Comparison of ENCODE assay signal across 8 cellular contexts in the genomic region with DNA sequence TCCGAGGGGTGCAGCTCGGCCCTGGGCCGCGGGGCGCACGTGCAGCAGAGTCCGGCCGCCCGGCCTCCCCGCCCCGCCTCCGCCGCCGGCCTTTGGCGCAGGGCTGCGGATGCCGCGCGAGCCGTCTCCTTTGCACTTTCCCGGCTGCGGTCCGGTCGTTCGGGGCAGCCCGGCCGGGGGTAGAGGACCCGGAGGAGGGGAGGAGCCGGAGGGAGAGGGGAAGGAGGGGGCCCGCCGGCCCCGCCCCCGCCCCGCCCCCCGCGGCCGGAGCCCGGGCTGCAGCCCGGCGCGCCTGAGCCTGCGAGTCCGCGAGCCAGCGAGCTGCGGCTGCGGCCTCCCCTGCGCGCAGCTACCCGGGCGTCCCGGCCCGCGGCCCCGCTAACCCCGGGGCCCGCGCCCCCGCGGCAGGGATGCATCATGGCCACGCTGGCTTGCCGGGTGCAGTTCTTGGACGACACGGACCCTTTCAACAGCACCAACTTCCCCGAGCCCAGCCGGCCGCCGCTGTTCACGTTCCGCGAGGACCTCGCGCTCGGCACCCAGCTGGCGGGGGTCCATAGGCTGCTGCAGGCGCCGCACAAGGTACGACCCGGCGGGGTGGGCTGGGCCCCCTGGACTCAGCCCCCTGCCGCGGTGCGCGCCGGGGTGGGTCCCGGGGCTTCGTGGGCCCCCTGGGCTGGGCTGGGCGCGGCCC. TPM values are rescaled to one million over a fixed set of nuclear protein-coding genes. Genes with fewer than 3 reads are reported as not detected.
DNase-seq lines count a peak whose midpoint lies in the region; ATAC-seq, FAIRE-seq and TF ChIP-seq lines count a peak whose summit lies in the region.

A gene (plus strand): TSS at position 295 of the 694 bp plus-strand sequence. CDS start 123 bp downstream, at position 418.

- TF ChIP-seq EP300 in H1 (IDR thresholded peaks at IDR 0.05; ENCODE audit: borderline replicate concordance in 1 of 2, low read depth in 2 of 2, low read length in 2 of 2), result no peak
- TF ChIP-seq EP300 in suprapubic skin (IDR thresholded peaks at IDR 0.05), result no peak

- H2BK12ac ChIP-seq in H1 (ENCODE audit: low read depth, low read length), result 0 out of 2 replicates have a peak within 1 kb of the TSS, but pooled peaks have one; percentile 39

- H2AFZ ChIP-seq in H1 (ENCODE audit: low read length), result peak within 1 kb of the TSS; percentile 59; the same call in 1 of the 2 replicates

- H3K56ac ChIP-seq in H1 (replicated peaks; ENCODE audit: insufficient read length, low read depth, low read length), result no peak within 1 kb of the TSS

- TF ChIP-seq CTCF in BE2C (IDR thresholded peaks at IDR 0.05; ENCODE audit: low read depth, low read length) (no peak), Panc1 (IDR thresholded peaks at IDR 0.05) (no peak), H1 (IDR thresholded peaks at IDR 0.05; ENCODE audit: control extremely low read depth in 1 of 3, insufficient read depth in 1 of 3, low read depth in 1 of 3, low read length in 3 of 3) (no peak), lower lobe of right lung (IDR thresholded peaks at IDR 0.05) (no peak), suprapubic skin (IDR thresholded peaks at IDR 0.05) (no peak)

- 0% methylated on average over 33 of the region's 89 CpGs; no CpG with 5 or more reads in 1 of the 2 experiments for WGBS in H1 (ENCODE audit: extremely low coverage in 1 of 2, insufficient coverage in 1 of 2, insufficient read length in 1 of 2, insufficient replicate concordance in 2 of 2, low coverage in 1 of 2, low lambda C conversion rate in 2 of 2, missing lambda C conversion rate in 1 of 2), 2 experiments
- WGBS in suprapubic skin, result 0% methylated on average over 9 of the region's 89 CpGs

- H3K4me2 ChIP-seq in H1 (ENCODE audit: insufficient read depth in 1 of 2, low read depth in 2 of 2, low read length in 2 of 2), result peak within 1 kb of the TSS; percentile 67 to 98

- peak within 1 kb of the TSS; percentile 48; the same call in 1 of the 2 replicates for H3K18ac ChIP-seq in H1 (ENCODE audit: extremely low read depth, low read length)

- H3K4ac ChIP-seq in H1 (replicated peaks; ENCODE audit: insufficient read length, low read depth, low read length), result no peak within 1 kb of the TSS

- H2BK15ac ChIP-seq in H1 (ENCODE audit: low read length), result no peak within 1 kb of the TSS

- H2BK120ac ChIP-seq in H1 (replicated peaks; ENCODE audit: low read depth, low read length), result no peak within 1 kb of the TSS

- H3K9me3 ChIP-seq in BE2C, result no peaks in the 10 kb centered on the region
- H3K9me3 ChIP-seq in Panc1 (ENCODE audit: control insufficient read depth, insufficient read depth, low read depth, low read length), result no peaks in the 10 kb centered on the region
- H3K9me3 ChIP-seq in H1 (ENCODE audit: insufficient read depth in 2 of 2, low read depth in 1 of 2, low read length in 1 of 2), result no peaks in the 10 kb centered on the region
- H3K9me3 ChIP-seq in lower lobe of right lung, result no peaks in the 10 kb centered on the region
- H3K9me3 ChIP-seq in suprapubic skin, result no peaks in the 10 kb centered on the region

- no peak within 1 kb of the TSS for H2AK5ac ChIP-seq in H1 (ENCODE audit: low read depth, low read length)

- H3K27ac ChIP-seq in Panc1 (ENCODE audit: low read length) (peak within 1 kb of the TSS; percentile 69; the same call in 1 of the 2 replicates), H1 (ENCODE audit: low read depth, low read length) (no peak within 1 kb of the TSS), lower lobe of right lung (no peak within 1 kb of the TSS), suprapubic skin (peak within 1 kb of the TSS; percentile 57)

- H3K4me3 ChIP-seq in BE2C (ENCODE audit: low read depth, low read length) (peak within 1 kb of the TSS; percentile 51), Panc1 (ENCODE audit: low read depth in 2 of 2, low read length in 2 of 2) (peak within 1 kb of the TSS; percentile 60 to 63), H1 (ENCODE audit: extremely low read depth in 1 of 4, insufficient read depth in 2 of 4, low read depth in 3 of 4, low read length in 4 of 4) (peak within 1 kb of the TSS; percentile 57 to 97 (median 61)), lower lobe of right lung (peak within 1 kb of the TSS; percentile 62), suprapubic skin (peak within 1 kb of the TSS; percentile 72)

- CTCF ChIA-PET in Panc1 (lab: Charles Lee) (interaction anchor here (0.7 kb wide), 1 partner anchor 12 kb away, joined by 3 read pairs; no protein-coding TSS in a partner anchor), H1 (lab: Charles Lee; ENCODE audit: partially characterized antibody) (interaction anchor here (0.8 to 1.7 kb wide), 5 partner anchors 12 to 275 kb away, joined by 3 to 5 read pairs (median 3); no protein-coding TSS in a partner anchor)

- peak within 1 kb of the TSS; percentile 63 to 84 (median 74) for H3K9ac ChIP-seq in H1 (replicated peaks in 1 of 4; ENCODE audit: extremely low read depth in 1 of 4, low read depth in 3 of 4, low read length in 3 of 4)

- H3K27me3 ChIP-seq in BE2C (peaks cover 7% of the 10 kb centered on the region; the same call in 1 of the 2 replicates), Panc1 (ENCODE audit: control insufficient read depth, insufficient read depth, low read length) (no peaks in the 10 kb centered on the region), H1 (replicated peaks in 1 of 4; ENCODE audit: control insufficient read depth in 3 of 4, extremely low read depth in 1 of 4, insufficient read depth in 3 of 4, low read length in 3 of 4) (peaks cover 11 to 36% (median 33%) of the 10 kb centered on the region in 4 experiments), lower lobe of right lung (ENCODE audit: low read depth) (peaks cover 51% of the 10 kb centered on the region), suprapubic skin (peaks cover 23% of the 10 kb centered on the region)

- ATAC-seq in GM18520 (IDR thresholded peaks at IDR 0.05; ENCODE audit: unreplicated experiment) (peak; percentile 42), HG03066 (IDR thresholded peaks at IDR 0.05; ENCODE audit: low read depth, unreplicated experiment) (peak; percentile 63), Panc1 (peak; percentile 85), lower lobe of right lung (peak; percentile 87 to 88)

- H2BK20ac ChIP-seq in H1 (ENCODE audit: low read length), result no peak within 1 kb of the TSS

- no peak; a peak in 1 of 3 replicates for TF ChIP-seq POLR2A in H1 (IDR thresholded peaks at IDR 0.05; ENCODE audit: control extremely low read depth in 1 of 2, low read depth in 2 of 2, low read length in 2 of 2)
- TF ChIP-seq POLR2A in suprapubic skin (IDR thresholded peaks at IDR 0.05), result no peak

- no peak within 1 kb of the TSS for H3K23ac ChIP-seq in H1 (ENCODE audit: insufficient read length)

- no peak for TF ChIP-seq RAD21 in H1 (IDR thresholded peaks at IDR 0.05 in 1 of 2, conservative IDR thresholded peaks at IDR 0.05 in 1 of 2; ENCODE audit: low read depth in 2 of 2, low read length in 2 of 2)

- H3K4me1 ChIP-seq in BE2C (no peaks in the 10 kb centered on the region), Panc1 (ENCODE audit: control insufficient read depth, insufficient read depth, low read length) (peaks cover 14% of the 10 kb centered on the region), H1 (replicated peaks in 1 of 4; ENCODE audit: control insufficient read depth in 3 of 4, insufficient read depth in 4 of 4, low read length in 3 of 4) (peaks cover 0 to 3% (median 0%) of the 10 kb centered on the region in 4 experiments; a peak in 2 of 7 replicates), lower lobe of right lung (peaks cover 20% of the 10 kb centered on the region), suprapubic skin (peaks cover 24% of the 10 kb centered on the region)

- H3K14ac ChIP-seq in H1 (ENCODE audit: insufficient read length), result no peak within 1 kb of the TSS

- H4K5ac ChIP-seq in H1 (ENCODE audit: insufficient read length, low read depth, low read length), result no peak within 1 kb of the TSS

- DNase-seq in BE2C, result peak; percentile 62
- DNase-seq in Panc1 (ENCODE audit: low read depth, low spot score), result no peak
- peak in 1 of 2 experiments; percentile 86 for DNase-seq in H1 (ENCODE audit: low read depth in 1 of 2, low spot score in 2 of 2)
- DNase-seq in lower lobe of right lung, result peak; percentile 57
- DNase-seq in suprapubic skin (ENCODE audit: low spot score in 2 of 2), result no peak
- no peak for DNase-seq in activated effector memory CD4-positive, alpha-beta T cell treated with Interleukin-2 at 50 U/mL for 16 hours

- H2BK5ac ChIP-seq in H1 (ENCODE audit: low read depth, low read length), result no peak within 1 kb of the TSS

- peaks cover 4% of the 10 kb centered on the region in 2 experiments for H4K20me1 ChIP-seq in H1 (replicated peaks in 1 of 2; ENCODE audit: control insufficient read depth in 1 of 2, insufficient read depth in 2 of 2, low read length in 2 of 2)

- intact Hi-C loops in Panc1 (cut with micrococcal nuclease; ENCODE audit: unreplicated experiment), result loop anchor here (2.0 to 5.0 kb wide), 2 partner anchors 115 to 275 kb away; no protein-coding TSS in a partner anchor
- intact Hi-C loops in lower lobe of right lung (cut with DNase I), result no loop called here

- peak within 1 kb of the TSS; percentile 92; the same call in 1 of the 2 replicates for H4K8ac ChIP-seq in H1 (ENCODE audit: extremely low read depth, insufficient read depth, low read length)

- peaks cover 0 to 8% of the 10 kb centered on the region in 2 experiments; a peak in 1 of 4 replicates for H3K79me2 ChIP-seq in H1 (ENCODE audit: control insufficient read depth in 1 of 2, insufficient read depth in 2 of 2, low read length in 2 of 2)

- no TSS peak for BruUV-seq in Panc1 (replicated peaks; lab: Mats Ljungman, UMichigan)

- H4K91ac ChIP-seq in H1 (replicated peaks; ENCODE audit: insufficient read length, low read length), result no peak within 1 kb of the TSS

- POLR2A ChIA-PET in Panc1 (lab: Charles Lee), result interaction anchor here (0.7 kb wide), 2 partner anchors 40 to 125 kb away, joined by 7 to 20 read pairs; no protein-coding TSS in a partner anchor
- POLR2A ChIA-PET in H1 (lab: Charles Lee; ENCODE audit: partially characterized antibody), result interaction anchor here (0.9 to 1.5 kb wide), 3 partner anchors 12 to 115 kb away, joined by 3 to 4 read pairs (median 3); a partner anchor contains a TSS

- H3K79me1 ChIP-seq in H1 (ENCODE audit: low read depth, low read length), result peaks cover 4% of the 10 kb centered on the region; the same call in 1 of the 2 replicates

- peaks cover 12% of the 10 kb centered on the region; the same call in 1 of the 2 replicates for H3K23me2 ChIP-seq in H1 (ENCODE audit: low read depth, low read length)

- in situ Hi-C loops in Panc1 (cut with HindIII; ENCODE audit: low pct_unique_long_range_greater_than_20kb, low sequenced_read_pairs), result no loop called here

- no peak for FAIRE-seq in H1 (lab: Jason Lieb, UNC)

- no peaks in the 10 kb centered on the region for H3K36me3 ChIP-seq in BE2C
- H3K36me3 ChIP-seq in Panc1 (ENCODE audit: control insufficient read depth, insufficient read depth, low read length), result no peaks in the 10 kb centered on the region
- no peaks in the 10 kb centered on the region for H3K36me3 ChIP-seq in H1 (ENCODE audit: control insufficient read depth in 2 of 4, insufficient read depth in 4 of 4, low read length in 3 of 4)
- no peaks in the 10 kb centered on the region for H3K36me3 ChIP-seq in lower lobe of right lung
- H3K36me3 ChIP-seq in suprapubic skin, result no peaks in the 10 kb centered on the region

RNA-seq across cellular contexts. Expression of the gene that starts here (rescaled TPM):
- 23.1 TPM for polyA plus RNA-seq in BE2C (2012; ENCODE audit: insufficient read depth, insufficient read length, low read depth)
- 22.7 TPM for total RNA-seq in Panc1 (2021; ENCODE audit: unreplicated experiment)
- polyA plus RNA-seq in Panc1 (2012; ENCODE audit: insufficient read length), result 14.0 TPM
- total RNA-seq in H1 (2021; fragmentation: NEBNext Ultra II Directional; extraction: Animal tissue kit (Norgen Biotek cat#: 25700)), result 10.5 TPM in 2 replicates
- polyA plus RNA-seq in H1 (2011; rRNA removed), result 7.6 and 9.7 TPM in 2 replicates
- polyA plus RNA-seq in H1 (2011; cell fraction: cytosol; rRNA removed), result 10.6 TPM
- polyA plus RNA-seq in H1 (2011; cell fraction: nucleus; rRNA removed), result 14.4 TPM
- polyA plus RNA-seq in H1 (2012, experiment 1 of 2), result 9.2 to 11.9 TPM (median 11.0 TPM) in 4 replicates
- 3.0 TPM for polyA plus RNA-seq in H1 (2012, experiment 2 of 2)
- 3.7 TPM for polyA plus RNA-seq in H1 (2013, experiment 1 of 2)
- polyA plus RNA-seq in H1 (2013, experiment 2 of 2), result 4.7 TPM
- polyA minus RNA-seq in H1 (2011; rRNA and poly(A)+ RNA removed), result 10.0 and 10.7 TPM in 2 replicates
- 6.8 TPM for polyA minus RNA-seq in H1 (2011; cell fraction: cytosol; rRNA and poly(A)+ RNA removed)
- 20.7 TPM for polyA minus RNA-seq in H1 (2011; cell fraction: nucleus; rRNA and poly(A)+ RNA removed)
- 2.5 TPM for total RNA-seq in lower lobe of right lung
- 10 to 100 TPM in 3 of 4 donors, 1 to 10 TPM in 1; 5.8 to 18.7 (median 15.5) TPM for total RNA-seq in suprapubic skin

Comparison
In these comparisons a context has a peak if more than half of its experiments do, and no peak if none do; other contexts are left out.
1. DNase-seq: peak in BE2C (single experiment) and lower lobe of right lung (single experiment); none in Panc1 (single experiment), suprapubic skin (0 of 2) and activated effector memory CD4-positive, alpha-beta T cell treated with Interleukin-2 at 50 U/mL for 16 hours (single experiment).
2. H3K27ac ChIP-seq: peak in Panc1 (single experiment) and suprapubic skin (single experiment); none in H1 (single experiment) and lower lobe of right lung (single experiment).
3. Peak in every context shown above with its lines, with median percentiles within 50 percentile points of each other: H3K4me3 ChIP-seq and ATAC-seq.